Comparison of ENCODE assay signal across 6 cellular contexts in genomic region chr17:21696227-21696626, GRCh38. TPM values are rescaled to one million over a fixed set of nuclear protein-coding genes. Genes with fewer than 3 reads are reported as not detected.
"Had no signal": no experiment of that assay in that cellular context is flagged by ENCODE, and none has a peak within 500 bp of the region (broad histone marks: within the 10 kb centered on the region; RNA-seq: fewer than 3 reads in every experiment).

No MANE protein-coding gene starts in this region.

RNA-seq across cellular contexts. Expression of gene KCNJ18, which starts 3.9 kb away (rescaled TPM):
- total RNA-seq: HepG2, HT-29, HT1080, IMR-90, K562 had no signal
- polyA plus RNA-seq: HepG2, IgD-negative memory B cell, IMR-90, K562 had no signal
